Comparison of ENCODE assay signal across 8 cellular contexts in the genomic region with DNA sequence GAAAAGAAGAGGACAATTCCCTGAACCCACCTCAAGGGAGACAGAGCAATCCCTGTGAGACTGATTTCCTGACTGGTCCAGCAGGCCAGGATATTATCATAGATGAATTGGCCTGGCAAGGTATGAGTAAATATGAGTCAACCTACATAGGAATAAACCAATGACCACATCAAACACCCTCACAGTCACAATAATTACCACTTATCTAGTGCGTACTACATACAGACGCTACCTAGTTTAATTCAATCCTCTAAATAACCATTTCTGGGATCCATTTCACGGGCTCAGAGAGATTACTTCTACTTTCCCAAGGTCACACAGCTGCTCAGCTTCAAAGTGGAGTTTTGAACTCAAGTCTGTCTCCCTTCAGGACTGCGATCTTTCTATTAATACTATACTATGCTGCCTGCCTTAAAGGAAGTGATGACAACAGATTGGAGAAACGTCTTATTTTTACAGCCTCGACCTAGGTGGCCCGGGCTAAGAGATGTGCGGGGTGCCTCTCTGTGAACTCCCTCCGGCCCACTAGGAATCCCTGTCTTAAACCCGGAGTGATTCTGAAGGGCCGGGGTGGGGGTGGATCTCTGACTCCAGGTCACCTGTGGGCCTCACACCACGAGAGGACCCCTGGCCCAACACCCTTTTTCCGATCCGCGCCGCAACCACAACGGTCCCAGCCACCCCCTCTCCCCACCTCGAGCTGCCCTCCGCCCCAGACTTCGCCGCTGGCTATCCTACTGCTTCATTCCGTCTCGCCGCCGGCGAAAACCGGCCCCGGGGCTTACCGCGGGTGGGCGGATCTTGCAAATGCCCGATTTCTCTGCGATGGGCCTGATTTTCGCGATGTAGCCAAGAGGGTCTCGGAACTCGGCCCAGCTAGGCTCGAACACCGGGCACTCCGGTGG. TPM values are rescaled to one million over a fixed set of nuclear protein-coding genes. Genes with fewer than 3 reads are reported as not detected.
DNase-seq lines count a peak whose midpoint lies in the region; ATAC-seq and TF ChIP-seq lines count a peak whose summit lies in the region.

No MANE protein-coding gene starts in this region.

- H3K27ac Mint-ChIP-seq in CD4-positive, alpha-beta T cell = peak overlapping the region; percentile 95
- H3K27ac Mint-ChIP-seq in T-helper 17 cell = peak overlapping the region; percentile 99
- peak overlapping the region; percentile 99 for H3K27ac Mint-ChIP-seq in memory B cell

- peaks cover 19 to 44% of the 10 kb centered on the region in 2 experiments for H3K36me3 ChIP-seq in HEK293 (ENCODE audit: control insufficient read depth in 2 of 2, insufficient read depth in 1 of 2, low read length in 2 of 2)
- peaks cover 0 to 23% (median 17%) of the 10 kb centered on the region in 3 donors for H3K36me3 ChIP-seq in tibial artery

- ATAC-seq in CD4-positive, alpha-beta T cell (ENCODE audit: poor library complexity) = peak; percentile 53
- peak; percentile 59 for ATAC-seq in T-helper 17 cell
- no peak for ATAC-seq in memory B cell (ENCODE audit: low read depth)

- H3K36me3 Mint-ChIP-seq in CD4-positive, alpha-beta T cell (ENCODE audit: low read depth) = peaks cover 51% of the 10 kb centered on the region
- H3K36me3 Mint-ChIP-seq in T-helper 17 cell (ENCODE audit: low read depth) (peaks cover 2% of the 10 kb centered on the region), memory B cell (peaks cover 2% of the 10 kb centered on the region)

- H3K4me3 Mint-ChIP-seq in CD4-positive, alpha-beta T cell = peak overlapping the region; percentile 100
- peak overlapping the region; percentile 94 for H3K4me3 Mint-ChIP-seq in T-helper 17 cell
- H3K4me3 Mint-ChIP-seq in memory B cell = peak overlapping the region; percentile 96

- H3K9me3 ChIP-seq in CD4-positive, alpha-beta T cell (ENCODE audit: control insufficient read depth, low read length) = no peaks in the 10 kb centered on the region
- no peaks in the 10 kb centered on the region for H3K9me3 ChIP-seq in HEK293 (ENCODE audit: control insufficient read depth, insufficient read depth, low read depth, low read length)
- no peaks in the 10 kb centered on the region for H3K9me3 ChIP-seq in T-helper 17 cell (ENCODE audit: control insufficient read depth, low read length, poor library complexity, severe bottlenecking)
- no peaks in the 10 kb centered on the region for H3K9me3 ChIP-seq in tibial artery

- no peaks in the 10 kb centered on the region for H3K27me3 Mint-ChIP-seq in CD4-positive, alpha-beta T cell
- H3K27me3 Mint-ChIP-seq in T-helper 17 cell (no peaks in the 10 kb centered on the region), memory B cell (no peaks in the 10 kb centered on the region)

- H3K4me1 Mint-ChIP-seq in CD4-positive, alpha-beta T cell (ENCODE audit: low read depth) = peaks cover 38% of the 10 kb centered on the region
- H3K4me1 Mint-ChIP-seq in T-helper 17 cell (peaks cover 14% of the 10 kb centered on the region), memory B cell (peaks cover 13% of the 10 kb centered on the region)

- no peaks in the 10 kb centered on the region for H3K9me3 Mint-ChIP-seq in CD4-positive, alpha-beta T cell
- no peaks in the 10 kb centered on the region for H3K9me3 Mint-ChIP-seq in memory B cell

- peaks cover 19% of the 10 kb centered on the region for H3K4me1 ChIP-seq in HEK293 (ENCODE audit: control insufficient read depth, insufficient read depth, low read length)
- peaks cover 0 to 26% (median 20%) of the 10 kb centered on the region in 4 donors for H3K4me1 ChIP-seq in tibial artery

- peak overlapping the region; percentile 90 for H3K4me3 ChIP-seq in HEK293 (ENCODE audit: low read depth, low read length)
- peak overlapping the region; percentile 86 to 94 for H3K4me3 ChIP-seq in tibial artery

- TF ChIP-seq CTCF in CD4-positive, alpha-beta T cell (IDR thresholded peaks at IDR 0.05) = no peak
- no peak for TF ChIP-seq CTCF in HEK293 (tag by site-specific recombination; IDR thresholded peaks at IDR 0.05)
- TF ChIP-seq CTCF in tibial artery (IDR thresholded peaks at IDR 0.05) = no peak

- peak in 4 of 10 experiments; percentile 4 to 15 (median 10) for DNase-seq in CD4-positive, alpha-beta T cell
- DNase-seq in T-helper 17 cell (no peak), dermis microvascular lymphatic vessel endothelial cell (ENCODE audit: low read depth in 2 of 2) (peak; percentile 39 to 73), memory B cell (ENCODE audit: low spot score in 2 of 2) (no peak), tibial artery (no peak), SHP77 (lab: John Stamatoyannopoulos, UW) (no peak)
- DNase-seq in NK-92 treated with Interleukin-12 subunit alpha and Interleukin-12 subunit beta, amount 100 ng/mL, for 24 hours (lab: John Stamatoyannopoulos, UW) = no peak

- intact Hi-C loops in CD4-positive, alpha-beta T cell (cut with DNase I, micrococcal nuclease) = loop anchor here in 1 of 2 experiments (2.0 to 10.0 kb wide), 4 partner anchors 23 to 821 kb away; partner anchors contain the start of genes PHF8, RIBC1, SMC1A and TSPYL2
- intact Hi-C loops in tibial artery (cut with DNase I; ENCODE audit: low total_unique reads) = loop anchor here (10.0 kb wide), 1 partner anchor 211 kb away; the partner anchor contains the start of gene HSD17B10

- peak overlapping the region; percentile 91 for H3K27ac ChIP-seq in CD4-positive, alpha-beta T cell (ENCODE audit: low read depth, low read length)
- H3K27ac ChIP-seq in HEK293 (ENCODE audit: extremely low read depth, low read depth, low read length) = peak overlapping the region; percentile 96
- H3K27ac ChIP-seq in tibial artery = peak overlapping the region; percentile 85 to 92

- H3K27me3 ChIP-seq in CD4-positive, alpha-beta T cell (ENCODE audit: control insufficient read depth, insufficient read depth, low read length) = no peaks in the 10 kb centered on the region
- no peaks in the 10 kb centered on the region for H3K27me3 ChIP-seq in tibial artery

- CTCF ChIA-PET in CD4-positive, alpha-beta T cell (lab: Charles Lee) = no interaction called here
- CTCF ChIA-PET in HEK293 (lab: Yijun Ruan, JAX) = interaction anchor here (0.6 to 7.2 kb wide), 7 partner anchors 15 to 197 kb away, joined by 3 to 44 read pairs (median 5); partner anchors contain the start of gene IQSEC2

- POLR2A ChIA-PET in CD4-positive, alpha-beta T cell (lab: Charles Lee) = interaction anchor here (0.9 to 1.5 kb wide), 6 partner anchors 59 to 1216 kb away, joined by 3 to 21 read pairs (median 5); partner anchors contain the start of genes TSPYL2 and TSR2
- POLR2A ChIA-PET in HEK293 (lab: Yijun Ruan, JAX) = interaction anchor here (0.7 to 2.7 kb wide), 10 partner anchors 10 to 198 kb away, joined by 3 to 22 read pairs (median 6); partner anchors contain the start of genes RIBC1, SMC1A and TSPYL2

TF ChIP-seq in HEK293, 187 proteins besides CTCF, POLR2A, EP300 and RAD21 (continues in another document):
- no peak for TF ChIP-seq ZNF654 (tag by site-specific recombination; IDR thresholded peaks at IDR 0.05; ENCODE audit: low read depth)
- peak; percentile 10; the same call in 1 of the 2 replicates for TF ChIP-seq EGR2 (tag by site-specific recombination; IDR thresholded peaks at IDR 0.05; ENCODE audit: low read depth)
- no peak for TF ChIP-seq WT1 (tag by site-specific recombination; IDR thresholded peaks at IDR 0.05)
- no peak for TF ChIP-seq ZNF221 (tag by site-specific recombination; IDR thresholded peaks at IDR 0.05; ENCODE audit: borderline replicate concordance)
- TF ChIP-seq ZFP41 (tag by site-specific recombination; IDR thresholded peaks at IDR 0.05; ENCODE audit: borderline replicate concordance) = no peak
- TF ChIP-seq ZNF785 (tag by site-specific recombination; IDR thresholded peaks at IDR 0.05) = no peak
- TF ChIP-seq PRDM10 (tag by site-specific recombination; IDR thresholded peaks at IDR 0.05) = peak; percentile 63; the same call in 1 of the 2 replicates

RNA-seq across cellular contexts. Expression of gene KDM5C, which starts 0.8 kb away (rescaled TPM):
- 100 to 1,000 TPM; 236 to 237 TPM for total RNA-seq in CD4-positive, alpha-beta T cell
- total RNA-seq in T-helper 17 cell (100 to 1,000 TPM; 208 to 211 TPM), dermis microvascular lymphatic vessel endothelial cell (86.8 and 152 TPM in 2 replicates)

RNA-seq across cellular contexts. Expression of gene IQSEC2, which starts 57.2 kb away (rescaled TPM):
- 1 to 10 TPM in 1 of 2 experiments, under 1 TPM in 1; 0.85 to 2.2 TPM for total RNA-seq in CD4-positive, alpha-beta T cell
- total RNA-seq in T-helper 17 cell (1 to 10 TPM; 1.9 TPM), dermis microvascular lymphatic vessel endothelial cell (0.39 and 0.76 TPM in 2 replicates)

Comparison
In these comparisons a context has a peak if more than half of its experiments do, and no peak if none do; other contexts are left out.
1. DNase-seq: peak in dermis microvascular lymphatic vessel endothelial cell (2 of 2); none in T-helper 17 cell (0 of 3), memory B cell (0 of 2), tibial artery (0 of 2), SHP77 (0 of 2) and NK-92 treated with Interleukin-12 subunit alpha and Interleukin-12 subunit beta, amount 100 ng/mL, for 24 hours (single experiment).
2. Peak in every context shown above with its lines, with median percentiles within 50 percentile points of each other: H3K27ac ChIP-seq, H3K27ac Mint-ChIP-seq and H3K4me3 Mint-ChIP-seq.